In genomic region chrX:154367474-154368308, GRCh38 we compare ENCODE assay signal across 9 cellular contexts. TPM values are rescaled to one million over a fixed set of nuclear protein-coding genes. Genes with fewer than 3 reads are reported as not detected.
DNase-seq lines count a peak whose midpoint lies in the region; ATAC-seq, FAIRE-seq and TF ChIP-seq lines count a peak whose summit lies in the region.
"Had no signal": no experiment of that assay in that cellular context is flagged by ENCODE, and none has a peak within 500 bp of the region (broad histone marks: within the 10 kb centered on the region; RNA-seq: fewer than 3 reads in every experiment).

No MANE protein-coding gene starts in this region.

- no peak overlapping the region for H2AFZ ChIP-seq in PC-9

- no peak for FAIRE-seq in D721Med (lab: Jason Lieb, UNC)

- peak overlapping the region; percentile 66 for H3K27ac Mint-ChIP-seq in endodermal cell
- H3K27ac Mint-ChIP-seq in osteocyte (ENCODE audit: unreplicated experiment), result peak overlapping the region; percentile 86

- peak overlapping the region; percentile 83 for H3K4me2 ChIP-seq in BLaER1
- H3K4me2 ChIP-seq in PC-9, result peak overlapping the region; percentile 70; the same call in 1 of the 2 replicates

- intact Hi-C loops in PC-9 (cut with micrococcal nuclease; ENCODE audit: unreplicated experiment), result loop anchor here (2.0 kb wide), 1 partner anchor 643 kb away; the partner anchor contains the start of genes ABCD1 and BCAP31

- peaks cover 54% of the 10 kb centered on the region for H3K36me3 ChIP-seq in BLaER1
- no peaks in the 10 kb centered on the region for H3K36me3 ChIP-seq in PC-9 (ENCODE audit: low read depth)
- H3K36me3 ChIP-seq in endodermal cell (ENCODE audit: control insufficient read depth, insufficient read depth, low read length), result peaks cover 61% of the 10 kb centered on the region

- no peaks in the 10 kb centered on the region for H3K9me2 ChIP-seq in PC-9 (ENCODE audit: insufficient read depth)

- H3K36me3 Mint-ChIP-seq in endodermal cell (ENCODE audit: low read depth) (peaks cover 34% of the 10 kb centered on the region), osteocyte (ENCODE audit: unreplicated experiment) (peaks cover 14% of the 10 kb centered on the region)

- peak overlapping the region; percentile 58 for H3K27ac ChIP-seq in BLaER1
- H3K27ac ChIP-seq in PC-9, result 0 out of 2 replicates have a peak overlapping the region, but pooled peaks have one; percentile 23
- no peak overlapping the region for H3K27ac ChIP-seq in endodermal cell (ENCODE audit: low read depth, low read length)

- ATAC-seq in HG03025 (IDR thresholded peaks at IDR 0.05; ENCODE audit: low FRiP score, unreplicated experiment) (no peak), HG03108 (IDR thresholded peaks at IDR 0.05; ENCODE audit: unreplicated experiment) (no peak)

- H3K27me3 Mint-ChIP-seq in endodermal cell (ENCODE audit: insufficient read depth), result peaks cover 5% of the 10 kb centered on the region
- no peaks in the 10 kb centered on the region for H3K27me3 Mint-ChIP-seq in osteocyte (ENCODE audit: unreplicated experiment)

- H4K20me1 ChIP-seq in BLaER1, result peaks cover 48% of the 10 kb centered on the region
- H4K20me1 ChIP-seq in PC-9 (ENCODE audit: insufficient read depth), result no peaks in the 10 kb centered on the region

- TF ChIP-seq CTCF in PC-9 (conservative IDR thresholded peaks at IDR 0.05) (no peak), endodermal cell (conservative IDR thresholded peaks at IDR 0.05) (no peak), osteocyte (IDR thresholded peaks at IDR 0.05) (no peak), D721Med (IDR thresholded peaks at IDR 0.05; ENCODE audit: insufficient read depth, missing control alignments) (no peak)

- H3K27me3 ChIP-seq in BLaER1, result peaks cover 13% of the 10 kb centered on the region
- no peaks in the 10 kb centered on the region for H3K27me3 ChIP-seq in PC-9 (ENCODE audit: insufficient read depth, low read depth)
- no peaks in the 10 kb centered on the region for H3K27me3 ChIP-seq in endodermal cell (ENCODE audit: control insufficient read depth, insufficient read depth, low read length, poor library complexity, severe bottlenecking)

- WGBS in endodermal cell (ENCODE audit: insufficient coverage in 1 of 2, insufficient read length in 1 of 2), 2 experiments, result 78 to 93% methylated on average over 5 to 31 of the region's 31 CpGs

- 0 out of 2 replicates have a peak overlapping the region, but pooled peaks have one; percentile 78 for H3K4me3 ChIP-seq in BLaER1
- no peak overlapping the region for H3K4me3 ChIP-seq in PC-9
- H3K4me3 ChIP-seq in endodermal cell (ENCODE audit: low read length), result peak overlapping the region; percentile 92

- no peaks in the 10 kb centered on the region for H3K4me1 Mint-ChIP-seq in endodermal cell
- H3K4me1 Mint-ChIP-seq in osteocyte (ENCODE audit: unreplicated experiment), result peaks cover 19% of the 10 kb centered on the region

- H3K9me3 Mint-ChIP-seq in endodermal cell, result peaks cover 48% of the 10 kb centered on the region
- no peaks in the 10 kb centered on the region for H3K9me3 Mint-ChIP-seq in osteocyte (ENCODE audit: unreplicated experiment)

- CTCF ChIA-PET in PC-9 (lab: Charles Lee), result interaction anchor here (0.6 kb wide), 1 partner anchor 164 kb away, joined by 6 read pairs; no protein-coding TSS in a partner anchor

- H3K9ac ChIP-seq in BLaER1, result 0 out of 2 replicates have a peak overlapping the region, but pooled peaks have one; percentile 34
- H3K9ac ChIP-seq in endodermal cell (ENCODE audit: extremely low read depth, low read length, poor library complexity, severe bottlenecking), result no peak overlapping the region

- H3K4me3 Mint-ChIP-seq in endodermal cell (peak overlapping the region; percentile 92), osteocyte (ENCODE audit: unreplicated experiment) (peak overlapping the region; percentile 74)

- POLR2A ChIA-PET in PC-9 (lab: Charles Lee; ENCODE audit: unreplicated experiment), result no interaction called here

- H3K4me1 ChIP-seq in BLaER1 (peaks cover 26% of the 10 kb centered on the region), PC-9 (replicated peaks; ENCODE audit: insufficient read depth) (no peaks in the 10 kb centered on the region), endodermal cell (ENCODE audit: control insufficient read depth, insufficient read depth, low read length) (no peaks in the 10 kb centered on the region)

- H3K79me2 ChIP-seq in PC-9 (ENCODE audit: low read depth), result peaks cover 35% of the 10 kb centered on the region

- no peaks in the 10 kb centered on the region; the same call in 1 of the 2 replicates for H3F3A ChIP-seq in PC-9 (ENCODE audit: insufficient read depth, low read depth)

- BruUV-seq in PC-9 (replicated peaks; lab: Mats Ljungman, UMichigan), result no TSS peak

- H3K9me3 ChIP-seq in BLaER1, result peaks cover 65% of the 10 kb centered on the region
- no peaks in the 10 kb centered on the region for H3K9me3 ChIP-seq in PC-9 (ENCODE audit: insufficient read depth, low read depth)
- no peaks in the 10 kb centered on the region for H3K9me3 ChIP-seq in endodermal cell (ENCODE audit: control insufficient read depth, low read length)

- DNase-seq in PC-9 (no peak), endodermal cell (no peak), osteocyte (ENCODE audit: extremely low spot score, unreplicated experiment) (no peak), D721Med (ENCODE audit: insufficient read length, low spot score) (no peak), cerebellar cortex (ENCODE audit: low spot score) (no peak)
- DNase-seq: NCI-H2171 had no signal

RNA-seq across cellular contexts. Expression of gene FLNA, which starts 6.7 kb away (rescaled TPM):
- total RNA-seq in PC-9 (2021) (1,841 and 2,308 TPM in 2 replicates), endodermal cell (1,000 to 10,000 TPM; 1,074 to 1,251 TPM), osteocyte (2,024 and 2,203 TPM in 2 replicates)
- polyA plus RNA-seq in endodermal cell (2013, experiment 1 of 2), result 609 TPM
- 609 TPM for polyA plus RNA-seq in endodermal cell (2013, experiment 2 of 2)

RNA-seq across cellular contexts. Expression of gene EMD, which starts 11.4 kb away (rescaled TPM):
- total RNA-seq in PC-9 (2021) (132 and 164 TPM in 2 replicates), endodermal cell (10 to 100 TPM; 60.3 to 76.4 TPM), osteocyte (68.9 and 73.1 TPM in 2 replicates)
- polyA plus RNA-seq in endodermal cell (2013, experiment 1 of 2), result 91.0 TPM
- 77.9 TPM for polyA plus RNA-seq in endodermal cell (2013, experiment 2 of 2)

RNA-seq across cellular contexts. Expression of gene RPL10, which starts 30.5 kb away (rescaled TPM):
- total RNA-seq in PC-9 (2021) (3,447 and 3,685 TPM in 2 replicates), endodermal cell (1,000 to 10,000 TPM; 2,142 to 2,551 TPM), osteocyte (2,857 and 2,892 TPM in 2 replicates)
- polyA plus RNA-seq in endodermal cell (2013, experiment 1 of 2), result 2,954 TPM
- polyA plus RNA-seq in endodermal cell (2013, experiment 2 of 2), result 2,652 TPM

RNA-seq across cellular contexts. Expression of gene DNASE1L1, which starts 41.4 kb away (rescaled TPM):
- total RNA-seq in PC-9 (2021), result 25.9 and 28.3 TPM in 2 replicates
- total RNA-seq in endodermal cell, result 10 to 100 TPM; 13.8 to 17.0 TPM
- polyA plus RNA-seq in endodermal cell (2013, experiment 1 of 2), result 13.1 TPM
- 10.9 TPM for polyA plus RNA-seq in endodermal cell (2013, experiment 2 of 2)
- 27.9 and 28.1 TPM in 2 replicates for total RNA-seq in osteocyte

RNA-seq across cellular contexts. Expression of gene TAFAZZIN, which starts 43.6 kb away (rescaled TPM):
- total RNA-seq in PC-9 (2021) (95.8 and 134 TPM in 2 replicates), endodermal cell (10 to 100 TPM; 32.9 to 62.9 TPM), osteocyte (46.2 and 47.3 TPM in 2 replicates)
- 40.6 TPM for polyA plus RNA-seq in endodermal cell (2013, experiment 1 of 2)
- polyA plus RNA-seq in endodermal cell (2013, experiment 2 of 2), result 39.8 TPM
